In the genomic region with DNA sequence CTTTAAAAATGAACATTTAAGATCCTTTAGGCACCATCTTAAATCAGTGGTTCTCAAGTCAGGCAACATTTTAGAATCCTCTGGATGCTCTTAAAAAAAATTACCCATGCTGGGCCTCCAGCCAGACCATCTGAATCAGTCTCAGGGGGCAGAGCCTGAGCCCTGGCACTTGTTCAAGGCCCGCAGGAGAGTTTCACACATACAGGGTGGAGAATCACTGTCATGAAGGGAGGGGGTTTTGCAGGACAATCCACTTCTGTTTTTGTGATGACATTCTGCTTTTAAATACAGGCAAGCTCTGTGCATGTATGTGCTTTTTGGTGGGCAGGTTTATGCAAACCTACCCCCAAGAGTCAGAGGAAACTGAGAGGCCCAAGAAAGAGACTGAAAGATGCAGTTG, we compare ENCODE assay signal across 22 cellular contexts.
DNase-seq lines count a peak whose midpoint lies in the region; ATAC-seq, FAIRE-seq and TF ChIP-seq lines count a peak whose summit lies in the region.
"Had no signal": no experiment of that assay in that cellular context is flagged by ENCODE, and none has a peak within 500 bp of the region (broad histone marks: within the 10 kb centered on the region; RNA-seq: fewer than 3 reads in every experiment).

No MANE protein-coding gene starts in this region.

- H4K20me1 ChIP-seq in Karpas-422 (ENCODE audit: insufficient read depth, low read depth, low read length): peaks cover 14% of the 10 kb centered on the region; the same call in 1 of the 2 replicates
- H4K20me1 ChIP-seq: BLaER1 had no signal

- peak overlapping the region; percentile 79 for H3K9ac ChIP-seq in Karpas-422 (ENCODE audit: low read length)
- H3K9ac ChIP-seq: BLaER1 had no signal

- no peak for FAIRE-seq in pancreas (lab: Jason Lieb, UNC)
- FAIRE-seq: GM12892, H1, HTR-8/SVneo had no signal

- H3K27ac ChIP-seq in Karpas-422 (ENCODE audit: low read length): peak overlapping the region; percentile 99
- H3K27ac ChIP-seq in pancreas: no peak overlapping the region
- H3K27ac ChIP-seq: BLaER1 had no signal

- H3K36me3 ChIP-seq in Karpas-422 (ENCODE audit: insufficient read depth, low read length): peaks cover 30% of the 10 kb centered on the region
- no peaks in the 10 kb centered on the region for H3K36me3 ChIP-seq in pancreas
- H3K36me3 ChIP-seq: BLaER1 had no signal

- H3K27me3 ChIP-seq in Karpas-422 (ENCODE audit: low read length) (no peaks in the 10 kb centered on the region), pancreas (no peaks in the 10 kb centered on the region)
- H3K27me3 ChIP-seq: BLaER1 had no signal

- H2AFZ ChIP-seq in Karpas-422 (ENCODE audit: low read length): no peak overlapping the region

- H3K79me2 ChIP-seq in Karpas-422 (ENCODE audit: low read length): peaks cover 40% of the 10 kb centered on the region

- WGBS in pancreas, 2 donors: 23 to 24% methylated on average over 1 of the region's 1 CpG

- H3K4me2 ChIP-seq in Karpas-422 (ENCODE audit: low read depth, low read length, poor library complexity, severe bottlenecking): peak overlapping the region; percentile 82
- H3K4me2 ChIP-seq: BLaER1 had no signal

- H3K4me1 ChIP-seq in Karpas-422 (ENCODE audit: low read length) (peaks cover 82% of the 10 kb centered on the region), pancreas (no peaks in the 10 kb centered on the region)
- H3K4me1 ChIP-seq: BLaER1, Caco-2 had no signal

- no peak for TF ChIP-seq CTCF in astrocyte of the spinal cord (IDR thresholded peaks at IDR 0.05; ENCODE audit: low read depth, low read length)
- no peak for TF ChIP-seq CTCF in pancreas (IDR thresholded peaks at IDR 0.05)

- intact Hi-C loops in pancreas (cut with DNase I) (no loop called here), Right ventricle myocardium inferior (cut with DNase I) (no loop called here)

- ATAC-seq in pancreas (no peak), Right ventricle myocardium inferior (no peak)
- ATAC-seq: HCT116, Panc1 had no signal

- H3K9me2 ChIP-seq in Karpas-422 (replicated peaks; ENCODE audit: insufficient read depth, low read length): no peaks in the 10 kb centered on the region

- in situ Hi-C loops in astrocyte of the spinal cord (cut with HindIII; ENCODE audit: low sequenced_read_pairs): no loop called here

- DNase-seq in EH (ENCODE audit: low read depth) (peak; percentile 9), Karpas-422 (peak; percentile 96), NCI-H446 treated with DMSO at 0.1 percent for 48 hours (lab: John Stamatoyannopoulos, UW) (peak; percentile 72), astrocyte of the spinal cord (ENCODE audit: low read depth, low spot score) (peak; percentile 8), pancreas (no peak), Right ventricle myocardium inferior (ENCODE audit: missing footprints) (no peak), RPMI8226 (no peak)
- DNase-seq: Caco-2; CD4-positive, alpha-beta T cell; KG1; NCI-H1436; NCI-H187 treated with DMSO at 0.1 percent for 48 hours; NCI-H526 treated with DMSO at 0.1 percent for 48 hours; NK-92 treated with Interleukin-12 subunit alpha and Interleukin-12 subunit beta, amount 100 ng/mL, for 24 hours; Right ventricle myocardium superior; T-helper 9 cell had no signal

- H3K9me3 ChIP-seq in Karpas-422 (ENCODE audit: low read length) (peaks cover 5% of the 10 kb centered on the region), pancreas (no peaks in the 10 kb centered on the region)
- H3K9me3 ChIP-seq: BLaER1, Caco-2 had no signal

- H3K4me3 ChIP-seq in Karpas-422 (ENCODE audit: low read length) (peak overlapping the region; percentile 93), astrocyte of the spinal cord (ENCODE audit: low read depth, low read length) (no peak overlapping the region), pancreas (no peak overlapping the region)
- H3K4me3 ChIP-seq: BLaER1 had no signal

Comparison
In these comparisons a context has a peak if more than half of its experiments do, and no peak if none do; other contexts are left out.
1. DNase-seq: peak in EH (single experiment), Karpas-422 (single experiment), NCI-H446 treated with DMSO at 0.1 percent for 48 hours (single experiment) and astrocyte of the spinal cord (single experiment); none in pancreas (0 of 6), Right ventricle myocardium inferior (single experiment) and RPMI8226 (single experiment).